Comparison of ENCODE assay signal across 9 cellular contexts in genomic region chr7:64183126-64183742, GRCh38. TPM values are rescaled to one million over a fixed set of nuclear protein-coding genes. Genes with fewer than 3 reads are reported as not detected.
DNase-seq lines count a peak whose midpoint lies in the region; ATAC-seq and TF ChIP-seq lines count a peak whose summit lies in the region.
"Had no signal": no experiment of that assay in that cellular context is flagged by ENCODE, and none has a peak within 500 bp of the region (broad histone marks: within the 10 kb centered on the region; RNA-seq: fewer than 3 reads in every experiment).

No MANE protein-coding gene starts in this region.

- 89% methylated on average over 5 of the region's 31 CpGs; no CpG with 5 or more reads in 1 of the 2 donors for WGBS in gastroesophageal sphincter (ENCODE audit: low coverage in 1 of 2), 2 donors

- no peak overlapping the region for H3K27ac ChIP-seq in gastroesophageal sphincter

- H3K4me3 ChIP-seq in gastroesophageal sphincter = no peak overlapping the region

- peak; percentile 72 to 94 (median 86) for TF ChIP-seq CTCF in gastroesophageal sphincter (IDR thresholded peaks at IDR 0.05)

- ATAC-seq in gastroesophageal sphincter (no peak), HG02588 (IDR thresholded peaks at IDR 0.05; ENCODE audit: unreplicated experiment) (no peak), GM21360 (IDR thresholded peaks at IDR 0.05; ENCODE audit: unreplicated experiment) (no peak), HG03469 (IDR thresholded peaks at IDR 0.05; ENCODE audit: unreplicated experiment) (no peak)

- H3K9me3 ChIP-seq in gastroesophageal sphincter = peaks cover 0 to 28% (median 0%) of the 10 kb centered on the region in 3 donors

- no peaks in the 10 kb centered on the region for H3K36me3 ChIP-seq in gastroesophageal sphincter

- TF ChIP-seq POLR2A in gastroesophageal sphincter (IDR thresholded peaks at IDR 0.05) = no peak

- TF ChIP-seq EP300 in gastroesophageal sphincter (IDR thresholded peaks at IDR 0.05) = no peak

- peaks cover 0 to 17% (median 0%) of the 10 kb centered on the region in 3 donors for H3K4me1 ChIP-seq in gastroesophageal sphincter

- DNase-seq in NCI-H1105 (lab: John Stamatoyannopoulos, UW) (peak; percentile 8), NCI-H1105 treated with DMSO at 0.1 percent for 48 hours (lab: John Stamatoyannopoulos, UW) (no peak), activated T-cell treated with anti-CD3 and anti-CD28 coated beads for 24 hours (ENCODE audit: low read depth) (peak; percentile 18)
- DNase-seq in stimulated activated naive CD4-positive, alpha-beta T cell (lab: John Stamatoyannopoulos, UW) = peak in 5 of 6 experiments; percentile 7 to 33 (median 10)

- H3K27me3 ChIP-seq in gastroesophageal sphincter = peaks cover 42% of the 10 kb centered on the region

RNA-seq across cellular contexts. Expression of gene ZNF735, which starts 23.8 kb away (rescaled TPM):
- total RNA-seq in gastroesophageal sphincter = not detected
- total RNA-seq: temporal lobe had no signal

RNA-seq across cellular contexts. Expression of gene ZNF679, which starts 45.0 kb away (rescaled TPM):
- not detected for total RNA-seq in gastroesophageal sphincter
- total RNA-seq: temporal lobe had no signal
